ENCODE assay signal across 8 cellular contexts in genomic region chr1:47231314-47232186, GRCh38. TPM values are rescaled to one million over a fixed set of nuclear protein-coding genes. Genes with fewer than 3 reads are reported as not detected.
DNase-seq lines count a peak whose midpoint lies in the region; ATAC-seq, FAIRE-seq and TF ChIP-seq lines count a peak whose summit lies in the region.

No MANE protein-coding gene starts in this region.

- TF ChIP-seq POLR2A in A549 (IDR thresholded peaks at IDR 0.05; ENCODE audit: low read length): no peak

- H3K4me1 ChIP-seq in A549: peaks cover 8% of the 10 kb centered on the region; the same call in 1 of the 3 replicates
- H3K4me1 ChIP-seq in foreskin keratinocyte: no peaks in the 10 kb centered on the region
- H3K4me1 ChIP-seq in neutrophil (ENCODE audit: control insufficient read depth in 1 of 2, insufficient read depth in 1 of 2, low read depth in 1 of 2, low read length in 1 of 2): peaks cover 19 to 32% of the 10 kb centered on the region in 2 experiments

- H3K27me3 ChIP-seq in foreskin keratinocyte: peaks cover 98% of the 10 kb centered on the region
- peaks cover 100% of the 10 kb centered on the region for H3K27me3 ChIP-seq in neutrophil

- TF ChIP-seq EP300 in A549 (IDR thresholded peaks at IDR 0.05): no peak

- peak; percentile 22 to 66; a peak in 3 of 6 replicates for ATAC-seq in A549
- peak; percentile 9 for ATAC-seq in foreskin keratinocyte
- ATAC-seq in omental fat pad (ENCODE audit: low FRiP score): no peak

- no peaks in the 10 kb centered on the region for H3K9me3 ChIP-seq in A549
- no peaks in the 10 kb centered on the region for H3K9me3 ChIP-seq in neutrophil

- H3K36me3 ChIP-seq in neutrophil: no peaks in the 10 kb centered on the region

- H3K27ac ChIP-seq in A549: peak overlapping the region in 1 of 2 experiments; percentile 39; a peak in 1 of 6 replicates
- H3K27ac ChIP-seq in foreskin keratinocyte: no peak overlapping the region
- no peak overlapping the region for H3K27ac ChIP-seq in neutrophil

- POLR2A ChIA-PET in A549 (lab: Yijun Ruan, JAX): no interaction called here

- CTCF ChIA-PET in A549 (lab: Yijun Ruan, JAX): no interaction called here

- DNase-seq in A549 (ENCODE audit: low read depth in 1 of 2, low spot score in 1 of 2) (peak in 1 of 2 experiments; percentile 17), HK-2 (ENCODE audit: unreplicated experiment) (peak; percentile 39), foreskin keratinocyte (peak; percentile 12 to 54), SHP77 (lab: John Stamatoyannopoulos, UW) (no peak), omental fat pad (ENCODE audit: low spot score) (no peak)
- peak; percentile 34 for DNase-seq in activated T-cell treated with anti-CD3 and anti-CD28 coated beads, Interleukin-2, amount 50 U/mL, for 1 hour
- DNase-seq in NK-92 treated with Interleukin-12 subunit alpha and Interleukin-12 subunit beta, amount 100 ng/mL, for 24 hours (lab: John Stamatoyannopoulos, UW): no peak

- H3K4me3 ChIP-seq in A549 (peak overlapping the region; percentile 49), neutrophil (ENCODE audit: low read depth in 1 of 2, low read length in 1 of 2) (peak overlapping the region; percentile 62 to 70)

- WGBS in A549 (ENCODE audit: missing lambda C conversion rate): 11% methylated on average over 41 of the region's 60 CpGs

- no peak for TF ChIP-seq RAD21 in A549 (conservative IDR thresholded peaks at IDR 0.05 in 1 of 2, IDR thresholded peaks at IDR 0.05 in 1 of 2)

- peak overlapping the region; percentile 95 for H3K4me2 ChIP-seq in A549

- TF ChIP-seq CTCF in A549 (IDR thresholded peaks at IDR 0.05): no peak
- TF ChIP-seq CTCF in foreskin keratinocyte (conservative IDR thresholded peaks at IDR 0.05): no peak
- TF ChIP-seq CTCF in neutrophil (IDR thresholded peaks at IDR 0.05): no peak
- no peak for TF ChIP-seq CTCF in omental fat pad (IDR thresholded peaks at IDR 0.05)

- FAIRE-seq in A549 (lab: Jason Lieb, UNC): no peak

TF ChIP-seq in A549, 52 proteins besides CTCF, POLR2A, EP300 and RAD21:
- 0 out of 2 replicates have a peak, but pooled peaks have one; percentile 16 for TF ChIP-seq MAX (IDR thresholded peaks at IDR 0.05)
- no peak for TF ChIP-seq ATOH8 (CRISPR knock-in tag; IDR thresholded peaks at IDR 0.05; ENCODE audit: low read depth)
- TF ChIP-seq CBX8 (IDR thresholded peaks at IDR 0.05): peak; percentile 100
- TF ChIP-seq HES2 (IDR thresholded peaks at IDR 0.05): no peak
- peak; percentile 100 for TF ChIP-seq RNF2 (IDR thresholded peaks at IDR 0.05; ENCODE audit: borderline replicate concordance, low read depth)
- TF ChIP-seq ZFP36 (IDR thresholded peaks at IDR 0.05; ENCODE audit: borderline replicate concordance, partially characterized antibody): peak; percentile 98
- no peak for TF ChIP-seq RFX5 (IDR thresholded peaks at IDR 0.05)
- TF ChIP-seq SMC3 (IDR thresholded peaks at IDR 0.05): no peak
- TF ChIP-seq HMGXB4 (CRISPR knock-in tag; IDR thresholded peaks at IDR 0.05; ENCODE audit: borderline replicate concordance): no peak
- TF ChIP-seq PHF8 (IDR thresholded peaks at IDR 0.05; ENCODE audit: borderline replicate concordance, low read depth): no peak
- TF ChIP-seq CEBPB (IDR thresholded peaks at IDR 0.05): peak in 1 of 2 experiments; percentile 51; a peak in 1 of 4 replicates
- TF ChIP-seq CBX2 (IDR thresholded peaks at IDR 0.05; ENCODE audit: borderline replicate concordance, low read depth): peak; percentile 70; the same call in 1 of the 2 replicates
TF ChIP-seq in A549: peak in this region for 6.

RNA-seq across cellular contexts. Expression of gene TAL1, which starts 0.5 kb away (rescaled TPM):
- polyA plus RNA-seq in A549 (2011; rRNA removed) (0.04 TPM in 1 of 2 replicates, not detected in the other), A549 (2017; fragmentation: RNase III; extraction: RNeasy Plus Mini Kit Qiagen cat#74134 plus additional on column Dnase treatment) (0.03 TPM in 1 of 3 replicates, not detected in the others), foreskin keratinocyte (not detected in 2 replicates)
- 0.01 TPM in 2 replicates for polyA plus RNA-seq in A549 (2012; cell fraction: cytosol; rRNA removed)
- polyA plus RNA-seq in A549 (2012; cell fraction: nucleus; rRNA removed): 0.01 TPM in 1 of 2 replicates, not detected in the other
- 0.15 TPM in 1 of 2 replicates, not detected in the other for polyA minus RNA-seq in A549 (2011; rRNA and poly(A)+ RNA removed)
- total RNA-seq in foreskin keratinocyte (not detected in 2 replicates), omental fat pad (10 to 100 TPM in 1 of 4 donors, 1 to 10 TPM in 3; 2.4 to 21.1 (median 5.1) TPM)

RNA-seq across cellular contexts. Expression of gene PDZK1IP1, which starts 41.7 kb away (rescaled TPM):
- polyA plus RNA-seq in A549 (2011; rRNA removed) (2.2 and 2.3 TPM in 2 replicates), A549 (2017; fragmentation: RNase III; extraction: RNeasy Plus Mini Kit Qiagen cat#74134 plus additional on column Dnase treatment) (6.4 to 9.4 TPM (median 6.9 TPM) in 3 replicates), foreskin keratinocyte (0.66 and 0.85 TPM in 2 replicates)
- polyA plus RNA-seq in A549 (2012; cell fraction: cytosol; rRNA removed): 10.0 and 10.5 TPM in 2 replicates
- 9.0 and 9.2 TPM in 2 replicates for polyA plus RNA-seq in A549 (2012; cell fraction: nucleus; rRNA removed)
- polyA minus RNA-seq in A549 (2011; rRNA and poly(A)+ RNA removed): 0.50 and 0.97 TPM in 2 replicates
- total RNA-seq in foreskin keratinocyte (0.46 and 0.65 TPM in 2 replicates), omental fat pad (100 to 1,000 TPM in 1 of 4 donors, 10 to 100 TPM in 2, 1 to 10 TPM in 1; 2.8 to 131 (median 25.3) TPM)

Comparison
In these comparisons a context has a peak if more than half of its experiments do, and no peak if none do; other contexts are left out.
1. DNase-seq: peak in HK-2 (single experiment), activated T-cell treated with anti-CD3 and anti-CD28 coated beads, Interleukin-2, amount 50 U/mL, for 1 hour (single experiment) and foreskin keratinocyte (2 of 2); none in NK-92 treated with Interleukin-12 subunit alpha and Interleukin-12 subunit beta, amount 100 ng/mL, for 24 hours (single experiment), SHP77 (0 of 2) and omental fat pad (single experiment).